In the genomic region with DNA sequence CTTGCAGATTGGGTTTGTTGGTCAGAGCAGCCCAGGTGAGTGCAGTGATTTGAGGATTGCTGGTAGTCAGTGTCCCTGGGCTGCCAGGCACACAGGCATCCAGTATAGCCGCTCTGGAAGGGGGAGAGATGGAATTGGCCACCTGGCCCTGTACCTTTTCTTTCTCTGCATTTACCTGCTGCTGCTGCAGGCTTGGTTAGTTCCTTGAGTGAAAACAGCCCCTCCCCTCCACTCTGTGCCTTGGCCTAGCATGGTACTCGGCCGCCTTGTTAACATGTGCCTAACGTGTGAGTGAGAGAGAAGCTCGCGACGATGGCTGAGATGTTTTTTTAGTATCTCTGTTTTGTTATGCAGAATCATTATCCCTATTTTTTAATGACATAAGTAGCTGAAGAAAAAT, we compare ENCODE assay signal across 22 cellular contexts. TPM values are rescaled to one million over a fixed set of nuclear protein-coding genes. Genes with fewer than 3 reads are reported as not detected.
DNase-seq lines count a peak whose midpoint lies in the region; ATAC-seq and TF ChIP-seq lines count a peak whose summit lies in the region.
"Had no signal": no experiment of that assay in that cellular context is flagged by ENCODE, and none has a peak within 500 bp of the region (broad histone marks: within the 10 kb centered on the region; RNA-seq: fewer than 3 reads in every experiment).

No MANE protein-coding gene starts in this region.

- TF ChIP-seq CTCF in thyroid gland (IDR thresholded peaks at IDR 0.05): no peak

- H3K27ac Mint-ChIP-seq in activated CD4-positive, alpha-beta T cell treated with anti-CD3 and anti-CD28 coated beads, Interleukin-2, amount 10 ng/mL, durations not matched to agents 24 days and 14 days: peak overlapping the region; percentile 21
- H3K27ac Mint-ChIP-seq in activated CD4-positive, alpha-beta T cell treated with anti-CD3 and anti-CD28 coated beads, Interleukin-2, amount 10 ng/mL, durations not matched to agents 7 days and 5 days: no peak overlapping the region
- peak overlapping the region; percentile 19 for H3K27ac Mint-ChIP-seq in T-helper 17 cell
- H3K27ac Mint-ChIP-seq: HFFc6 had no signal

- no peak overlapping the region for H3K4me3 Mint-ChIP-seq in activated CD4-positive, alpha-beta T cell treated with anti-CD3 and anti-CD28 coated beads, Interleukin-2, amount 10 ng/mL, durations not matched to agents 24 days and 14 days
- no peak overlapping the region for H3K4me3 Mint-ChIP-seq in activated CD4-positive, alpha-beta T cell treated with anti-CD3 and anti-CD28 coated beads, Interleukin-2, amount 10 ng/mL, durations not matched to agents 7 days and 5 days
- H3K4me3 Mint-ChIP-seq in T-helper 17 cell: no peak overlapping the region
- H3K4me3 Mint-ChIP-seq: CD8-positive, alpha-beta memory T cell; HFFc6 had no signal

- no peak for ATAC-seq in T-helper 17 cell
- peak; percentile 62 for ATAC-seq in left colon
- no peak for ATAC-seq in HG03571 (IDR thresholded peaks at IDR 0.05; ENCODE audit: unreplicated experiment)

- DNase-seq in activated CD4-positive, alpha-beta T cell treated with anti-CD3 and anti-CD28 coated beads, Interleukin-2, amount 10 ng/mL, durations not matched to agents 24 days and 14 days: no peak
- no peak for DNase-seq in activated CD4-positive, alpha-beta T cell treated with anti-CD3 and anti-CD28 coated beads, Interleukin-2, amount 10 ng/mL, durations not matched to agents 7 days and 5 days
- DNase-seq in T-helper 17 cell: no peak
- DNase-seq in left colon: peak in 1 of 2 donors; percentile 49
- DNase-seq in thyroid gland: peak; percentile 76 to 78
- no peak for DNase-seq in pons (ENCODE audit: low spot score)
- no peak for DNase-seq in stimulated activated CD4-positive, alpha-beta T cell treated with anti-CD3 and anti-CD28 coated beads, Interleukin-4, amount 100 ng/mL, for 24 hours
- DNase-seq: CD8-positive, alpha-beta memory T cell; DND-41; H7; HFFc6; KG1; NCI-H1105 treated with DMSO at 0.1 percent for 48 hours; NCI-H1694; NCI-H2081 treated with DMSO at 0.1 percent for 48 hours; NCI-H510A; NCI-H748 treated with DMSO at 0.1 percent for 48 hours; OCI-M1; SHP77 had no signal

- no peaks in the 10 kb centered on the region for H3K9me3 ChIP-seq in T-helper 17 cell (ENCODE audit: control insufficient read depth, low read length, poor library complexity, severe bottlenecking)
- H3K9me3 ChIP-seq in thyroid gland: no peaks in the 10 kb centered on the region

- peaks cover 46 to 63% of the 10 kb centered on the region in 2 donors for H3K4me1 ChIP-seq in thyroid gland

- TF ChIP-seq POLR2A in thyroid gland (IDR thresholded peaks at IDR 0.05): no peak

- POLR2A ChIA-PET in activated CD4-positive, alpha-beta T cell treated with anti-CD3 and anti-CD28 coated beads, Interleukin-2, amount 10 ng/mL, durations not matched to agents 7 days and 5 days (lab: Charles Lee): no interaction called here

- peak overlapping the region in 2 of 3 donors; percentile 74 for H3K27ac ChIP-seq in thyroid gland

- intact Hi-C loops in activated CD4-positive, alpha-beta T cell treated with anti-CD3 and anti-CD28 coated beads, Interleukin-2, amount 10 ng/mL, durations not matched to agents 24 days and 14 days (cut with micrococcal nuclease): no loop called here
- intact Hi-C loops in left colon (cut with DNase I, micrococcal nuclease): no loop called here
- intact Hi-C loops in thyroid gland (cut with DNase I): no loop called here

- 33 to 56% methylated on average over 7 of the region's 7 CpGs for WGBS in thyroid gland, 2 donors

- no peaks in the 10 kb centered on the region for H3K27me3 Mint-ChIP-seq in activated CD4-positive, alpha-beta T cell treated with anti-CD3 and anti-CD28 coated beads, Interleukin-2, amount 10 ng/mL, durations not matched to agents 24 days and 14 days
- no peaks in the 10 kb centered on the region for H3K27me3 Mint-ChIP-seq in activated CD4-positive, alpha-beta T cell treated with anti-CD3 and anti-CD28 coated beads, Interleukin-2, amount 10 ng/mL, durations not matched to agents 7 days and 5 days
- no peaks in the 10 kb centered on the region for H3K27me3 Mint-ChIP-seq in T-helper 17 cell

- no peaks in the 10 kb centered on the region for H3K36me3 ChIP-seq in thyroid gland

- H3K27me3 ChIP-seq in thyroid gland: no peaks in the 10 kb centered on the region

- no peaks in the 10 kb centered on the region for H3K9me3 Mint-ChIP-seq in activated CD4-positive, alpha-beta T cell treated with anti-CD3 and anti-CD28 coated beads, Interleukin-2, amount 10 ng/mL, durations not matched to agents 24 days and 14 days
- H3K9me3 Mint-ChIP-seq in activated CD4-positive, alpha-beta T cell treated with anti-CD3 and anti-CD28 coated beads, Interleukin-2, amount 10 ng/mL, durations not matched to agents 7 days and 5 days: no peaks in the 10 kb centered on the region
- H3K9me3 Mint-ChIP-seq: CD8-positive, alpha-beta memory T cell; HFFc6 had no signal

- peaks cover 44% of the 10 kb centered on the region for H3K36me3 Mint-ChIP-seq in activated CD4-positive, alpha-beta T cell treated with anti-CD3 and anti-CD28 coated beads, Interleukin-2, amount 10 ng/mL, durations not matched to agents 24 days and 14 days (ENCODE audit: low read depth)
- H3K36me3 Mint-ChIP-seq in activated CD4-positive, alpha-beta T cell treated with anti-CD3 and anti-CD28 coated beads, Interleukin-2, amount 10 ng/mL, durations not matched to agents 7 days and 5 days (ENCODE audit: low read depth): peaks cover 8% of the 10 kb centered on the region
- peaks cover 3% of the 10 kb centered on the region for H3K36me3 Mint-ChIP-seq in T-helper 17 cell (ENCODE audit: low read depth)

- H3K4me3 ChIP-seq in thyroid gland (replicated peaks in 1 of 3): no peak overlapping the region

- peaks cover 14% of the 10 kb centered on the region for H3K4me1 Mint-ChIP-seq in activated CD4-positive, alpha-beta T cell treated with anti-CD3 and anti-CD28 coated beads, Interleukin-2, amount 10 ng/mL, durations not matched to agents 24 days and 14 days
- H3K4me1 Mint-ChIP-seq in activated CD4-positive, alpha-beta T cell treated with anti-CD3 and anti-CD28 coated beads, Interleukin-2, amount 10 ng/mL, durations not matched to agents 7 days and 5 days: peaks cover 5% of the 10 kb centered on the region
- H3K4me1 Mint-ChIP-seq in T-helper 17 cell: peaks cover 10% of the 10 kb centered on the region

- CTCF ChIA-PET in activated CD4-positive, alpha-beta T cell treated with anti-CD3 and anti-CD28 coated beads, Interleukin-2, amount 10 ng/mL, durations not matched to agents 7 days and 5 days (lab: Charles Lee): no interaction called here

RNA-seq across cellular contexts. Expression of a gene that starts 49.3 kb away (rescaled TPM):
- 0.35 and 0.62 TPM in 2 replicates for total RNA-seq in activated CD4-positive, alpha-beta T cell treated with anti-CD3 and anti-CD28 coated beads, Interleukin-2, amount 10 ng/mL, durations not matched to agents 24 days and 14 days
- total RNA-seq in activated CD4-positive, alpha-beta T cell treated with anti-CD3 and anti-CD28 coated beads, Interleukin-2, amount 10 ng/mL, durations not matched to agents 7 days and 5 days: under 1 TPM; 0.15 to 0.30 TPM
- total RNA-seq in T-helper 17 cell: 1 to 10 TPM in 1 of 2 donors, under 1 TPM in 1; 0.65 to 2.3 TPM
- 100 to 1,000 TPM; 186 to 331 TPM for total RNA-seq in left colon
- total RNA-seq in thyroid gland: 10 to 100 TPM in 1 of 4 donors, 1 to 10 TPM in 3; 1.3 to 18.8 (median 3.3) TPM
- total RNA-seq: G401, HFFc6, RPMI7951 had no signal

Comparison
In these comparisons a context has a peak if more than half of its experiments do, and no peak if none do; other contexts are left out.
1. DNase-seq: peak in thyroid gland (2 of 2); none in activated CD4-positive, alpha-beta T cell treated with anti-CD3 and anti-CD28 coated beads, Interleukin-2, amount 10 ng/mL, durations not matched to agents 24 days and 14 days (single experiment), activated CD4-positive, alpha-beta T cell treated with anti-CD3 and anti-CD28 coated beads, Interleukin-2, amount 10 ng/mL, durations not matched to agents 7 days and 5 days (single experiment), T-helper 17 cell (0 of 3), pons (single experiment) and stimulated activated CD4-positive, alpha-beta T cell treated with anti-CD3 and anti-CD28 coated beads, Interleukin-4, amount 100 ng/mL, for 24 hours (single experiment).
2. RNA of a gene that starts 49.3 kb away (total RNA-seq): 186 to 331 TPM in left colon; 1.3 to 18.8 TPM in thyroid gland, 0.65 to 2.3 TPM in T-helper 17 cell, 0.35 to 0.62 TPM in activated CD4-positive, alpha-beta T cell treated with anti-CD3 and anti-CD28 coated beads, Interleukin-2, amount 10 ng/mL, durations not matched to agents 24 days and 14 days and 0.15 to 0.30 TPM in activated CD4-positive, alpha-beta T cell treated with anti-CD3 and anti-CD28 coated beads, Interleukin-2, amount 10 ng/mL, durations not matched to agents 7 days and 5 days; every median in the first group is over 4 times any median in the second.